In the genomic region with DNA sequence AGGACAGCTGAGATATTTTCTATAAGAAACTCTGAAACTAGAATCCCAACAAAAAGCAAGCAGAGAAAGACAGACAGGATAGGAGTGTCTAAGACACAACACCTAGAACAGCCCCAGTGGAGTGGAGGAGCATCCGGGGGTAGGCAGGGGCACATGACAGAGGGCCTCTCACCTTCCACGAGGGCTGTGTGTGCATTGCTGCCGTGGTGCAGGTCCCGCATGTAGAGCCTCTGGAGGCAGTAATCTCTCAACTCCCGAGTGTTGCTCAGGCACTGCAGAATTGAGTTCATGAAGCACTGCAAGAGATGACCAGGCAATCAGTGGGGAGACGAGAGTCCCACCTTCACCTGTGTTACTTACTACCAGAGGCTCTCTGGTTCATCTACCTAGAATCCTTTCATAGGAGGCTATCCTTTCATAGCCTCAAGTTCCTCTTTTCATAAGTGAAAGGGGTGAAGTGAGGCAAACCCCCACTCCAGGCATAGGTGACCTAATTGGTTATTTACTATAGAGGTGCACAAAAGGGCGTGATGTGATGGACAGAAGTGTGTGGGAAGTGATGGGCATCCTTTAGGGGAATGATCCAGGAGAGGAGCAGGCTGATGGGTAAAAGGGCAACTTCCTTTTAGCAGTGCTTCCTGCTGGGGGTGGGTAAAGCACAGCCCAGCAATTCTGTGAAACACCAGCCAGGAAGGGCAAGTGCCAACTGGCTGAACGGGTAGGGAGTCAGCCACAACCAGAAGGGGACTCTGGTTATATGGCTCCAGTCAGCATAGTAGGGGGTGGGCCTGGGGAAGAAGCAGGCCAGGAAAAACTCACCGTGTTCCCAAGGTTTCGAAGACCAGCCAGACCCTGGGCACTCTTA, we compare ENCODE assay signal across 19 cellular contexts. TPM values are rescaled to one million over a fixed set of nuclear protein-coding genes. Genes with fewer than 3 reads are reported as not detected.
DNase-seq lines count a peak whose midpoint lies in the region; ATAC-seq, FAIRE-seq and TF ChIP-seq lines count a peak whose summit lies in the region.
"Had no signal": no experiment of that assay in that cellular context is flagged by ENCODE, and none has a peak within 500 bp of the region (broad histone marks: within the 10 kb centered on the region; RNA-seq: fewer than 3 reads in every experiment).

No MANE protein-coding gene starts in this region.

- no peak for TF ChIP-seq POLR2A in body of pancreas (IDR thresholded peaks at IDR 0.05)

- peak overlapping the region in 1 of 11 experiments; percentile 37; a peak in 2 of 22 replicates for H3K9ac ChIP-seq in BLaER1 treated with 17β-estradiol and CSF1 and Interleukin-3, amounts not matched to agents 10 nM and 100 nM

- ATAC-seq in T-helper 17 cell (no peak), body of pancreas (no peak)
- ATAC-seq: Panc1 had no signal

- peaks cover 13 to 38% (median 30%) of the 10 kb centered on the region in 11 experiments; a peak in 21 of 22 replicates for H3K27me3 ChIP-seq in BLaER1 treated with 17β-estradiol and CSF1 and Interleukin-3, amounts not matched to agents 10 nM and 100 nM
- H3K27me3 ChIP-seq in bronchial epithelial cell (ENCODE audit: control insufficient read depth, insufficient read depth, low read length) (no peaks in the 10 kb centered on the region), body of pancreas (no peaks in the 10 kb centered on the region)
- H3K27me3 ChIP-seq: tibial artery had no signal

- 0 out of 22 replicates have a peak, but pooled peaks cover 0 to 7% (median 0%) of the 10 kb centered on the region in 11 experiments for H3K36me3 ChIP-seq in BLaER1 treated with 17β-estradiol and CSF1 and Interleukin-3, amounts not matched to agents 10 nM and 100 nM
- no peaks in the 10 kb centered on the region for H3K36me3 ChIP-seq in bronchial epithelial cell (ENCODE audit: control insufficient read depth, insufficient read depth, low read length)
- peaks cover 0 to 10% of the 10 kb centered on the region in 2 donors for H3K36me3 ChIP-seq in body of pancreas (replicated peaks in 1 of 2; ENCODE audit: insufficient read depth in 1 of 2, low read depth in 2 of 2)

- intact Hi-C loops in body of pancreas (cut with DNase I) = no loop called here

- no peak overlapping the region for H3K4me3 Mint-ChIP-seq in mesothelial cell of epicardium
- no peak overlapping the region for H3K4me3 Mint-ChIP-seq in T-helper 17 cell
- H3K4me3 Mint-ChIP-seq: activated CD4-positive, alpha-beta memory T cell treated with anti-CD3 and anti-CD28 coated beads for 36 hours; immature natural killer cell had no signal

- H3K36me3 Mint-ChIP-seq in mesothelial cell of epicardium = peaks cover 17% of the 10 kb centered on the region
- H3K36me3 Mint-ChIP-seq in T-helper 17 cell (ENCODE audit: low read depth) = no peaks in the 10 kb centered on the region
- H3K36me3 Mint-ChIP-seq: activated CD4-positive, alpha-beta memory T cell treated with anti-CD3 and anti-CD28 coated beads for 36 hours; immature natural killer cell had no signal

- no peak for TF ChIP-seq CTCF in bronchial epithelial cell (IDR thresholded peaks at IDR 0.05; ENCODE audit: insufficient read depth, low read length, severe bottlenecking)
- TF ChIP-seq CTCF in mesothelial cell of epicardium (IDR thresholded peaks at IDR 0.05; ENCODE audit: unreplicated experiment) = no peak
- no peak for TF ChIP-seq CTCF in body of pancreas (IDR thresholded peaks at IDR 0.05)

- FAIRE-seq in bronchial epithelial cell (lab: Jason Lieb, UNC) (peak; percentile 13), GM19239 (lab: Jason Lieb, UNC) (no peak)

- peaks cover 62 to 74% (median 68%) of the 10 kb centered on the region in 10 experiments for H3K4me1 ChIP-seq in BLaER1 treated with 17β-estradiol and CSF1 and Interleukin-3, amounts not matched to agents 10 nM and 100 nM
- peaks cover 44% of the 10 kb centered on the region for H3K4me1 ChIP-seq in body of pancreas

- no peaks in the 10 kb centered on the region for H3K9me3 ChIP-seq in BLaER1 treated with 17β-estradiol and CSF1 and Interleukin-3, amounts not matched to agents 10 nM and 100 nM (replicated peaks in 1 of 11)
- H3K9me3 ChIP-seq in T-helper 17 cell (ENCODE audit: control insufficient read depth, low read length, poor library complexity, severe bottlenecking) = no peaks in the 10 kb centered on the region
- H3K9me3 ChIP-seq in body of pancreas = no peaks in the 10 kb centered on the region
- H3K9me3 ChIP-seq: tibial artery had no signal

- H3K4me1 Mint-ChIP-seq in mesothelial cell of epicardium = peaks cover 47% of the 10 kb centered on the region
- peaks cover 19% of the 10 kb centered on the region for H3K4me1 Mint-ChIP-seq in T-helper 17 cell

- peak; percentile 40 to 61 for DNase-seq in Kasumi-1 (lab: John Stamatoyannopoulos, UW)
- DNase-seq in bronchial epithelial cell (ENCODE audit: low read depth) = peak; percentile 80
- DNase-seq in mesothelial cell of epicardium (ENCODE audit: low spot score in 2 of 2, unreplicated experiment in 2 of 2) = no peak
- DNase-seq in T-helper 17 cell = no peak
- DNase-seq in HK-2 (ENCODE audit: unreplicated experiment) = no peak
- no peak for DNase-seq in GM19239 (ENCODE audit: insufficient read length, low spot score)
- no peak for DNase-seq in body of pancreas
- DNase-seq: activated CD4-positive, alpha-beta memory T cell treated with anti-CD3 and anti-CD28 coated beads for 36 hours; anterior cingulate cortex; foreskin fibroblast; immature natural killer cell; NCI-H1092 treated with DMSO at 0.1 percent for 48 hours; tibial artery had no signal

- peaks cover 0 to 11% (median 0%) of the 10 kb centered on the region in 11 experiments; a peak in 3 of 22 replicates for H4K20me1 ChIP-seq in BLaER1 treated with 17β-estradiol and CSF1 and Interleukin-3, amounts not matched to agents 10 nM and 100 nM

- no peaks in the 10 kb centered on the region for H3K9me3 Mint-ChIP-seq in mesothelial cell of epicardium
- H3K9me3 Mint-ChIP-seq: activated CD4-positive, alpha-beta memory T cell treated with anti-CD3 and anti-CD28 coated beads for 36 hours; immature natural killer cell had no signal

- 79 to 83% methylated on average over 10 of the region's 10 CpGs for WGBS in body of pancreas, 2 donors

- H3K4me3 ChIP-seq in BLaER1 treated with 17β-estradiol and CSF1 and Interleukin-3, amounts not matched to agents 10 nM and 100 nM = no peak overlapping the region
- H3K4me3 ChIP-seq in bronchial epithelial cell (ENCODE audit: low read depth, low read length) = no peak overlapping the region
- no peak overlapping the region for H3K4me3 ChIP-seq in body of pancreas
- H3K4me3 ChIP-seq: tibial artery had no signal

- peak overlapping the region; percentile 67 to 89 (median 81) for H3K4me2 ChIP-seq in BLaER1 treated with 17β-estradiol and CSF1 and Interleukin-3, amounts not matched to agents 10 nM and 100 nM

- peak overlapping the region in 4 of 11 experiments; percentile 1 to 45 (median 36); a peak in 4 of 22 replicates for H3K27ac ChIP-seq in BLaER1 treated with 17β-estradiol and CSF1 and Interleukin-3, amounts not matched to agents 10 nM and 100 nM
- H3K27ac ChIP-seq in body of pancreas = no peak overlapping the region

- peak overlapping the region; percentile 98 for H3K27ac Mint-ChIP-seq in mesothelial cell of epicardium
- no peak overlapping the region for H3K27ac Mint-ChIP-seq in T-helper 17 cell
- H3K27ac Mint-ChIP-seq: activated CD4-positive, alpha-beta memory T cell treated with anti-CD3 and anti-CD28 coated beads for 36 hours; immature natural killer cell had no signal

- no peaks in the 10 kb centered on the region for H3K27me3 Mint-ChIP-seq in mesothelial cell of epicardium (ENCODE audit: low read depth)
- H3K27me3 Mint-ChIP-seq in T-helper 17 cell = peaks cover 38% of the 10 kb centered on the region

RNA-seq across cellular contexts. Expression of a gene that starts 13.1 kb away (rescaled TPM):
- not detected in 2 replicates for total RNA-seq in bronchial epithelial cell
- not detected in 3 replicates for total RNA-seq in mesothelial cell of epicardium
- total RNA-seq in T-helper 17 cell = not detected
- total RNA-seq in body of pancreas = under 1 TPM in 1 of 2 donors, not detected in 1; 0.52 TPM
- total RNA-seq: activated CD4-positive, alpha-beta memory T cell treated with anti-CD3 and anti-CD28 coated beads for 36 hours; HT1080; mucosa of gallbladder; progenitor cell of endocrine pancreas; T-helper 2 cell treated with Interferon-gamma antibody and Interleukin-4, amounts not matched to agents 100 ng/mL and 5 ng/mL, for 36 hours had no signal

RNA-seq across cellular contexts. Expression of a gene that starts 18.9 kb away (rescaled TPM):
- total RNA-seq in bronchial epithelial cell = 0.90 and 1.3 TPM in 2 replicates
- 24.1 to 25.0 TPM (median 24.4 TPM) in 3 replicates for total RNA-seq in mesothelial cell of epicardium
- not detected for total RNA-seq in T-helper 17 cell
- total RNA-seq in body of pancreas = 10 to 100 TPM; 28.8 to 54.1 TPM
- total RNA-seq: activated CD4-positive, alpha-beta memory T cell treated with anti-CD3 and anti-CD28 coated beads for 36 hours; T-helper 2 cell treated with Interferon-gamma antibody and Interleukin-4, amounts not matched to agents 100 ng/mL and 5 ng/mL, for 36 hours had no signal

RNA-seq across cellular contexts. Expression of a gene that starts 21.9 kb away (rescaled TPM):
- total RNA-seq in bronchial epithelial cell = 0.26 and 1.2 TPM in 2 replicates
- total RNA-seq in mesothelial cell of epicardium = 12.4 to 13.2 TPM (median 13.1 TPM) in 3 replicates
- total RNA-seq in T-helper 17 cell = 1 to 10 TPM; 1.7 to 5.2 TPM
- total RNA-seq in body of pancreas = 10 to 100 TPM in 1 of 2 donors, 1 to 10 TPM in 1; 3.9 to 19.4 TPM

RNA-seq across cellular contexts. Expression of a gene that starts 25.3 kb away (rescaled TPM):
- total RNA-seq in bronchial epithelial cell (2.4 and 3.6 TPM in 2 replicates), mesothelial cell of epicardium (36.1 to 37.1 TPM (median 36.2 TPM) in 3 replicates), T-helper 17 cell (10 to 100 TPM; 15.3 to 19.0 TPM), body of pancreas (1 to 10 TPM; 5.7 to 9.2 TPM)

RNA-seq across cellular contexts. Expression of a gene that starts 42.7 kb away (rescaled TPM):
- total RNA-seq in bronchial epithelial cell (25.7 and 36.3 TPM in 2 replicates), mesothelial cell of epicardium (25.9 to 28.2 TPM (median 26.7 TPM) in 3 replicates), T-helper 17 cell (10 to 100 TPM; 25.6 to 54.0 TPM), body of pancreas (100 to 1,000 TPM in 1 of 2 donors, 10 to 100 TPM in 1; 75.0 to 205 TPM)

Comparison
In these comparisons a context has a peak if more than half of its experiments do, and no peak if none do; other contexts are left out.
1. DNase-seq: peak in Kasumi-1 (2 of 2) and bronchial epithelial cell (single experiment); none in mesothelial cell of epicardium (0 of 2), T-helper 17 cell (0 of 3), HK-2 (single experiment), GM19239 (single experiment) and body of pancreas (0 of 4).
2. RNA of a gene that starts 18.9 kb away (total RNA-seq): 28.8 to 54.1 TPM in body of pancreas and 24.1 to 25.0 TPM in mesothelial cell of epicardium; 0.90 to 1.3 TPM in bronchial epithelial cell and not detected in T-helper 17 cell; every median in the first group is over 10 times any median in the second.